Comparison of ENCODE assay signal across 1 cellular context in the genomic region with DNA sequence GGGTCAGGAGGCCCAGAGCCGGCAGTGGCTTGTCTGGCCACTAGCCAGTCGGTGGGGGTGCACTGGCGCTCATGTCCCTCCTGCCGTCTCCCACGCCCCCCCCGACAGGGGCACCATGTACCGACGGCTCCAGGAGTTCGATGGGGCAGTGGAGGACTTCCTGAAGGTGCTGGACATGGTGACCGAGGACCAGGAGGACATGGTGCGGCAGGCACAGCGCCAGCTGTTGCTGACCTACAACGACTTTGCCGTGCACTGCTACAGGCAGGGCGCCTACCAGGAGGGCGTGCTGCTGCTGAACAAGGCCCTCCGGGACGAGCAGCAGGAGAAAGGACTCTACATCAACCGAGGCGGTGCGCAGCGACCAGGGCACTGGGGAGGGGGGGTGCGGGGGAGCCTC.
TF ChIP-seq lines count a peak whose summit lies in the region.

No MANE protein-coding gene starts in this region.

TF ChIP-seq in IMR-90, 13 proteins besides CTCF, POLR2A, EP300 and RAD21:
- TF ChIP-seq FOS (IDR thresholded peaks at IDR 0.05; ENCODE audit: low read depth, low read length) (no peak), BHLHE40 (IDR thresholded peaks at IDR 0.05; ENCODE audit: low read depth, low read length) (no peak), MAZ (IDR thresholded peaks at IDR 0.05; ENCODE audit: borderline replicate concordance, low read depth, low read length) (no peak), SMC3 (IDR thresholded peaks at IDR 0.05; ENCODE audit: low read depth, low read length) (no peak), MAFK (IDR thresholded peaks at IDR 0.05; ENCODE audit: low read depth, low read length) (no peak), RCOR1 (IDR thresholded peaks at IDR 0.05; ENCODE audit: insufficient replicate concordance, low read length) (no peak), CHD1 (IDR thresholded peaks at IDR 0.05; ENCODE audit: low read depth, low read length) (no peak), MXI1 (IDR thresholded peaks at IDR 0.05; ENCODE audit: borderline replicate concordance, low read depth, low read length) (no peak), ELK1 (IDR thresholded peaks at IDR 0.05; ENCODE audit: borderline replicate concordance, low read depth, low read length) (no peak), RFX5 (IDR thresholded peaks at IDR 0.05; ENCODE audit: low read depth, low read length) (no peak), NFE2L2 (IDR thresholded peaks at IDR 0.05; ENCODE audit: low read depth, low read length) (no peak), CEBPB (IDR thresholded peaks at IDR 0.05; ENCODE audit: low read depth, low read length) (no peak)
- TF ChIP-seq, protein P1, sequence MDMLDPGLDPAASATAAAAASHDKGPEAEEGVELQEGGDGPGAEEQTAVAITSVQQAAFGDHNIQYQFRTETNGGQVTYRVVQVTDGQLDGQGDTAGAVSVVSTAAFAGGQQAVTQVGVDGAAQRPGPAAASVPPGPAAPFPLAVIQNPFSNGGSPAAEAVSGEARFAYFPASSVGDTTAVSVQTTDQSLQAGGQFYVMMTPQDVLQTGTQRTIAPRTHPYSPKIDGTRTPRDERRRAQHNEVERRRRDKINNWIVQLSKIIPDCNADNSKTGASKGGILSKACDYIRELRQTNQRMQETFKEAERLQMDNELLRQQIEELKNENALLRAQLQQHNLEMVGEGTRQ (IDR thresholded peaks at IDR 0.05; ENCODE audit: low read depth, low read length), result no peak
